22 cellular contexts compared by ENCODE assay signal in the genomic region with DNA sequence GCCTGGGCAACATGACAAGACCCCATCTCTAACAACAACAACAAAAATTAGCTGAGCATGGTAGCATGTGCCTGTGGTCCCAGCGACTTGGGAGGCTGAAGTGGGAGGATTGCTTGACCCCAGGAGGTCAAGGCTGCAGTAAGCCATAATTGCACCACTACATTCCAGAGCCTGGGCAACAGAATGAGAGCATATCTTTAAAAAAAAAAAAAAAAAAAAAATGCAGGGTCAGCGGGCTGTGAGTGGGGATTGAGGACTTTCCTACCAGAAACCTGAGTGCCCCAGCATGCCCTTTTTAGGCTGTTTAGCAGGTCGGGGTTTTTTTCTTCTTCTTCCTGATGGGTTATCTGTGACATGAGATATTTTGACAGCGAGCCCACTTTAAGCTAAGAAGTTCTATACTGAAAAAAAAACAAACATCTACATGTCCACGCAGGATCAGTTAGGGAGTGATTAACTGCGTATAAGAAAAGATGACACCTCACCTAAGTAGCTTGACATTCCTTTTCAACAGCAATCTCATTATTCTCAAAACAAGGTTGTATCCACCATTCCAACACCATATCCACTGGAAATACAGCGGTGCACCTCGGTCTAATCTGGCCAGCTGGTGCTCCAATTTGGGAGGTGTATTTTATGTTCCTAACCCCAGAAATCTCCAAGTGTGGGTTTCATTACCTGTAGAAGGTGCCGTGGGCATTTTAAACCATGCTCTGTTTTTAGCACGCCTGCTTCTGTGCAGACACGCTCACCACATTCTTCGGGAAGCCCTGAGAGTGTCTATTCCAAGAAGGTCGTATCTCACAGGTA. TPM values are rescaled to one million over a fixed set of nuclear protein-coding genes. Genes with fewer than 3 reads are reported as not detected.
DNase-seq lines count a peak whose midpoint lies in the region; ATAC-seq, FAIRE-seq and TF ChIP-seq lines count a peak whose summit lies in the region.
"Had no signal": no experiment of that assay in that cellular context is flagged by ENCODE, and none has a peak within 500 bp of the region (broad histone marks: within the 10 kb centered on the region; RNA-seq: fewer than 3 reads in every experiment).

No MANE protein-coding gene starts in this region.

- no peak for ATAC-seq in GM12878
- no peak for ATAC-seq in GM21786 (IDR thresholded peaks at IDR 0.05; ENCODE audit: unreplicated experiment)
- ATAC-seq in HG02973 (IDR thresholded peaks at IDR 0.05; ENCODE audit: unreplicated experiment), result no peak
- ATAC-seq in HG03469 (IDR thresholded peaks at IDR 0.05; ENCODE audit: unreplicated experiment), result no peak
- ATAC-seq: Right ventricle myocardium inferior had no signal

- FAIRE-seq in GM12892 (lab: Jason Lieb, UNC), result peak; percentile 78
- FAIRE-seq in GM12878 (lab: Jason Lieb, UNC), result no peak
- FAIRE-seq: kidney had no signal

- BruUV-seq in GM12878 (replicated peaks; lab: Mats Ljungman, UMichigan), result no TSS peak

- CTCF ChIA-PET in GM12878 (lab: Yijun Ruan, JAX), result interaction anchor here (1.0 to 6.0 kb wide), 8 partner anchors 9 to 133 kb away, joined by 3 to 64 read pairs (median 6); partner anchors contain the start of gene LAT2

- in situ Hi-C loops in GM12878 (cut with MboI), result no loop called here

- DNase-seq in GM12892 (ENCODE audit: insufficient read length) (no peak), GM12878 (ENCODE audit: low read depth, low spot score) (no peak), mesothelial cell of epicardium (ENCODE audit: low spot score in 2 of 2, unreplicated experiment in 2 of 2) (no peak)
- DNase-seq: activated CD4-positive, alpha-beta T cell treated with anti-CD3 and anti-CD28 coated beads, Interleukin-2, amount 50 U/mL, for 1 hour; activated naive CD4-positive, alpha-beta T cell; cerebellar nuclear complex; DMS79 treated with DMSO at 0.1 percent for 48 hours; effector CD8-positive, alpha-beta T cell; H7; kidney; mesendoderm; NCI-H2029; NCI-H510A treated with DMSO at 0.1 percent for 48 hours; stimulated activated CD4-positive, alpha-beta T cell treated with anti-CD3 and anti-CD28 coated beads, Interleukin-4, amount 100 ng/mL, for 4 hours; substantia nigra had no signal

- H3K4me3 ChIP-seq in GM12878, result no peak overlapping the region
- H3K4me3 ChIP-seq: ascending aorta, hepatocyte had no signal

- H3K36me3 Mint-ChIP-seq in mesothelial cell of epicardium, result no peaks in the 10 kb centered on the region

- H3K4me1 Mint-ChIP-seq in mesothelial cell of epicardium, result peaks cover 13% of the 10 kb centered on the region

- TF ChIP-seq RAD21 in GM12878 (IDR thresholded peaks at IDR 0.05; ENCODE audit: insufficient read depth, low read depth, low read length), result no peak

- TF ChIP-seq CTCF in GM12878 (IDR thresholded peaks at IDR 0.05 in 2 of 3, conservative IDR thresholded peaks at IDR 0.05 in 1 of 3; ENCODE audit: control insufficient read depth in 2 of 3, extremely low read depth in 1 of 3, insufficient read depth in 1 of 3, low read depth in 3 of 3, low read length in 3 of 3) (no peak), mesothelial cell of epicardium (IDR thresholded peaks at IDR 0.05; ENCODE audit: unreplicated experiment) (no peak)

- H2AFZ ChIP-seq in GM12878 (ENCODE audit: control insufficient read depth, low read depth, low read length), result no peak overlapping the region
- H2AFZ ChIP-seq: hepatocyte had no signal

- H3K4me1 ChIP-seq in GM12878 (ENCODE audit: control insufficient read depth, insufficient read depth, low read length), result peaks cover 65% of the 10 kb centered on the region

- H3K27me3 ChIP-seq in GM12878 (replicated peaks in 1 of 2; ENCODE audit: control insufficient read depth in 2 of 2, insufficient read depth in 2 of 2, low read length in 1 of 2), result no peaks in the 10 kb centered on the region
- H3K27me3 ChIP-seq: ascending aorta, hepatocyte had no signal

- H3K9me3 ChIP-seq in GM12878 (replicated peaks; ENCODE audit: control insufficient read depth, insufficient read depth, low read length), result no peaks in the 10 kb centered on the region
- H3K9me3 ChIP-seq: ascending aorta had no signal

- no peak for TF ChIP-seq POLR2A in GM12892 (IDR thresholded peaks at IDR 0.05; ENCODE audit: low read depth, low read length)
- TF ChIP-seq POLR2A in GM12878 (IDR thresholded peaks at IDR 0.05; ENCODE audit: low read depth, low read length), result no peak

- H3K4me2 ChIP-seq in GM12878 (ENCODE audit: control insufficient read depth, insufficient read depth), result peak overlapping the region; percentile 21
- H3K4me2 ChIP-seq: hepatocyte had no signal

- no peaks in the 10 kb centered on the region for H3K36me3 ChIP-seq in GM12878 (ENCODE audit: control insufficient read depth in 2 of 2, insufficient read depth in 2 of 2, low read length in 1 of 2)
- H3K36me3 ChIP-seq: ascending aorta had no signal

- SMC1A ChIA-PET in GM12878 (lab: Charles Lee; ENCODE audit: uncharacterized antibody, unreplicated experiment), result interaction anchor here (0.7 to 12.4 kb wide), 4 partner anchors 10 to 56 kb away, joined by 3 to 285 read pairs (median 24); partner anchors contain the start of gene CLIP2

- RAD21 ChIA-PET in GM12878 (lab: Charles Lee; ENCODE audit: unreplicated experiment), result interaction anchor here (0.7 to 10.0 kb wide), 8 partner anchors 11 to 224 kb away, joined by 3 to 169 read pairs (median 6); partner anchors contain the start of gene CLIP2

- peak overlapping the region; percentile 30 for H3K27ac Mint-ChIP-seq in mesothelial cell of epicardium

- TF ChIP-seq EP300 in GM12878 (IDR thresholded peaks at IDR 0.05; ENCODE audit: borderline replicate concordance in 1 of 2, control insufficient read depth in 1 of 2, low read depth in 2 of 2, low read length in 2 of 2), result no peak

- no peak overlapping the region for H3K9ac ChIP-seq in GM12878 (ENCODE audit: control insufficient read depth, insufficient read depth, low read length)

- WGBS in GM12878 (ENCODE audit: insufficient coverage, insufficient replicate concordance, low lambda C conversion rate, missing lambda C conversion rate), result 15% methylated on average over 13 of the region's 13 CpGs

- H3K27me3 Mint-ChIP-seq in mesothelial cell of epicardium (ENCODE audit: low read depth), result no peaks in the 10 kb centered on the region

- H3K27ac ChIP-seq in GM12878 (ENCODE audit: control insufficient read depth, insufficient read depth), result peak overlapping the region; percentile 61
- H3K27ac ChIP-seq: ascending aorta, hepatocyte had no signal

- POLR2A ChIA-PET in GM12878 (lab: Charles Lee), result interaction anchor here (0.5 to 8.3 kb wide), 9 partner anchors 8 to 404 kb away, joined by 3 to 171 read pairs (median 5); partner anchors contain the start of genes CLIP2 and LAT2

- H3K79me2 ChIP-seq in GM12878 (ENCODE audit: control insufficient read depth, insufficient read depth, low read length), result no peaks in the 10 kb centered on the region
- H3K79me2 ChIP-seq: hepatocyte had no signal

- H4K20me1 ChIP-seq in GM12878 (ENCODE audit: control insufficient read depth, insufficient read depth), result no peaks in the 10 kb centered on the region

- H3K9me3 Mint-ChIP-seq in mesothelial cell of epicardium, result no peaks in the 10 kb centered on the region
- H3K9me3 Mint-ChIP-seq: neural crest cell had no signal

- H3K4me3 Mint-ChIP-seq in mesothelial cell of epicardium, result no peak overlapping the region
- H3K4me3 Mint-ChIP-seq: neural crest cell had no signal

- intact Hi-C loops in GM12878 (cut with micrococcal nuclease; ENCODE audit: unreplicated experiment), result loop anchor here (2.0 kb wide), 1 partner anchor 61 kb away; no protein-coding TSS in a partner anchor

RNA-seq across cellular contexts. Expression of gene RFC2, which starts 13.8 kb away (rescaled TPM):
- polyA plus RNA-seq in GM12892 (2012; ENCODE audit: missing spikeins), result 64.7 TPM
- 17.6 and 17.8 TPM in 2 replicates for total RNA-seq in GM12878 (2013; cell fraction: nucleolus; rRNA removed)
- 95.3 and 95.8 TPM in 2 replicates for total RNA-seq in GM12878 (2014; rRNA removed)
- 87.5 and 91.9 TPM in 2 replicates for total RNA-seq in GM12878 (2014; rRNA removed; fragmentation: Illumina TruSeq; extraction: Trizol)
- 73.3 and 73.5 TPM in 2 replicates for total RNA-seq in GM12878 (2021)
- polyA plus RNA-seq in GM12878 (2011; ENCODE audit: low read depth), result 29.8 TPM
- 47.0 and 69.3 TPM in 2 replicates for polyA plus RNA-seq in GM12878 (2011; rRNA removed)
- 67.8 and 85.5 TPM in 2 replicates for polyA plus RNA-seq in GM12878 (2011; cell fraction: cytosol; rRNA removed)
- 18.8 and 27.6 TPM in 2 replicates for polyA plus RNA-seq in GM12878 (2011; cell fraction: nucleus; rRNA removed)
- polyA plus RNA-seq in GM12878 (2012), result 37.5 and 41.6 TPM in 2 replicates
- 108 and 121 TPM in 2 replicates for polyA plus RNA-seq in GM12878 (2014; fragmentation: Illumina TruSeq; extraction: Trizol)
- 10 to 100 TPM; 25.8 to 45.2 TPM for polyA plus RNA-seq in GM12878 (2014; fragmentation: Nextera tagmentation; extraction: Ambion mirVana)
- polyA plus RNA-seq in GM12878 (2014; rRNA removed), result 89.9 and 92.7 TPM in 2 replicates
- polyA plus RNA-seq in GM12878 (2016; fragmentation: Nextera tagmentation; extraction: Ambion mirVana), result 100 to 1,000 TPM; 135 to 145 TPM
- polyA minus RNA-seq in GM12878 (2011; rRNA and poly(A)+ RNA removed), result 85.6 and 92.8 TPM in 2 replicates
- polyA minus RNA-seq in GM12878 (2011; cell fraction: cytosol; rRNA and poly(A)+ RNA removed), result 34.7 and 43.0 TPM in 2 replicates
- polyA minus RNA-seq in GM12878 (2011; cell fraction: nucleus; rRNA and poly(A)+ RNA removed), result 12.7 and 23.5 TPM in 2 replicates
- total RNA-seq in mesothelial cell of epicardium, result 25.8 to 30.0 TPM (median 25.8 TPM) in 3 replicates

RNA-seq across cellular contexts. Expression of gene CLIP2, which starts 21.2 kb away (rescaled TPM):
- 21.0 TPM for polyA plus RNA-seq in GM12892 (2012; ENCODE audit: missing spikeins)
- 143 and 165 TPM in 2 replicates for total RNA-seq in GM12878 (2013; cell fraction: nucleolus; rRNA removed)
- total RNA-seq in GM12878 (2014; rRNA removed) (22.0 and 26.3 TPM in 2 replicates), GM12878 (2014; rRNA removed; fragmentation: Illumina TruSeq; extraction: Trizol) (26.9 and 27.4 TPM in 2 replicates), GM12878 (2021) (52.9 and 56.3 TPM in 2 replicates), mesothelial cell of epicardium (34.1 to 40.8 TPM (median 40.2 TPM) in 3 replicates)
- polyA plus RNA-seq in GM12878 (2011; ENCODE audit: low read depth), result 9.8 TPM
- polyA plus RNA-seq in GM12878 (2011; rRNA removed) (6.1 and 10.4 TPM in 2 replicates), GM12878 (2014; fragmentation: Illumina TruSeq; extraction: Trizol) (5.0 and 23.2 TPM in 2 replicates), GM12878 (2014; fragmentation: Nextera tagmentation; extraction: Ambion mirVana) (under 1 TPM; 0.26 to 0.82 TPM), GM12878 (2014; rRNA removed) (23.3 and 28.8 TPM in 2 replicates), GM12878 (2016; fragmentation: Nextera tagmentation; extraction: Ambion mirVana) (10 to 100 TPM; 14.8 to 18.9 TPM)
- 14.3 and 15.7 TPM in 2 replicates for polyA plus RNA-seq in GM12878 (2011; cell fraction: cytosol; rRNA removed)
- 17.4 and 26.9 TPM in 2 replicates for polyA plus RNA-seq in GM12878 (2011; cell fraction: nucleus; rRNA removed)
- polyA plus RNA-seq in GM12878 (2012), result 29.2 and 33.1 TPM in 2 replicates
- 15.9 and 30.9 TPM in 2 replicates for polyA minus RNA-seq in GM12878 (2011; rRNA and poly(A)+ RNA removed)
- 18.5 and 19.4 TPM in 2 replicates for polyA minus RNA-seq in GM12878 (2011; cell fraction: cytosol; rRNA and poly(A)+ RNA removed)
- polyA minus RNA-seq in GM12878 (2011; cell fraction: nucleus; rRNA and poly(A)+ RNA removed), result 16.9 and 27.1 TPM in 2 replicates

RNA-seq across cellular contexts. Expression of gene LAT2, which starts 58.2 kb away (rescaled TPM):
- 160 TPM for polyA plus RNA-seq in GM12892 (2012; ENCODE audit: missing spikeins)
- 220 and 226 TPM in 2 replicates for total RNA-seq in GM12878 (2013; cell fraction: nucleolus; rRNA removed)
- total RNA-seq in GM12878 (2014; rRNA removed) (205 and 218 TPM in 2 replicates), GM12878 (2014; rRNA removed; fragmentation: Illumina TruSeq; extraction: Trizol) (162 and 166 TPM in 2 replicates), GM12878 (2021) (217 TPM in 2 replicates), mesothelial cell of epicardium (0.34 to 1.0 TPM (median 0.51 TPM) in 3 replicates)
- polyA plus RNA-seq in GM12878 (2011; ENCODE audit: low read depth), result 90.0 TPM
- polyA plus RNA-seq in GM12878 (2011; rRNA removed) (124 and 153 TPM in 2 replicates), GM12878 (2014; fragmentation: Illumina TruSeq; extraction: Trizol) (104 and 177 TPM in 2 replicates), GM12878 (2014; fragmentation: Nextera tagmentation; extraction: Ambion mirVana) (10 to 100 TPM; 33.4 to 48.7 TPM), GM12878 (2014; rRNA removed) (242 and 276 TPM in 2 replicates), GM12878 (2016; fragmentation: Nextera tagmentation; extraction: Ambion mirVana) (100 to 1,000 TPM; 195 to 218 TPM)
- 144 and 171 TPM in 2 replicates for polyA plus RNA-seq in GM12878 (2011; cell fraction: cytosol; rRNA removed)
- 154 and 158 TPM in 2 replicates for polyA plus RNA-seq in GM12878 (2011; cell fraction: nucleus; rRNA removed)
- 148 and 154 TPM in 2 replicates for polyA plus RNA-seq in GM12878 (2012)
- 76.4 and 144 TPM in 2 replicates for polyA minus RNA-seq in GM12878 (2011; rRNA and poly(A)+ RNA removed)
- 40.3 and 41.0 TPM in 2 replicates for polyA minus RNA-seq in GM12878 (2011; cell fraction: cytosol; rRNA and poly(A)+ RNA removed)
- polyA minus RNA-seq in GM12878 (2011; cell fraction: nucleus; rRNA and poly(A)+ RNA removed), result 59.7 and 105 TPM in 2 replicates

Comparison
In these comparisons a context has a peak if more than half of its experiments do, and no peak if none do; other contexts are left out.
1. RNA of gene LAT2, which starts 58.2 kb away (total RNA-seq): 162 to 226 TPM in GM12878; 0.34 to 1.0 TPM in mesothelial cell of epicardium; every median in the first group is over 10 times any median in the second.